35 cellular contexts compared by ENCODE assay signal in the genomic region with DNA sequence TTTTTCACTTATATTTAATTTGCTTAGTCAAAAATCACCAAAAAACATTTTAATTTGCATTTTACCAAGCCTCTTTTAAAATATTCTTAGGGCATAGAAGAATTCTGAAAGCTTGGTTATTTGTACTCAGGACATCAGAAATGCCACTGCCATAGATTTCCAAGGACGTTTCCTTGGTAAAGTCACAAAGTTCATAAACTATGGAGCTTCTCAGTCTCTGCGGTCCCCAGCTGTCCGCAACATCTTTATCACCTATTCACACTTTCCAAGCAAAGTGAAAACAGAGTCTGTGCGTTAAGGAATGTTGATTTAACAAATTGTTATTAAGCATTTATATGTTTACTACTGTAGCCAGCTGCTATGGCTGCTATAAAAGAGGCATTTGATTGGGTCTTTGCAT.
"Had no signal": no experiment of that assay in that cellular context is flagged by ENCODE, and none has a peak within 500 bp of the region (broad histone marks: within the 10 kb centered on the region; RNA-seq: fewer than 3 reads in every experiment).

No MANE protein-coding gene starts in this region.

- H3K4me3 ChIP-seq: MG63 had no signal

- DNase-seq: Karpas-422, Kasumi-1, MG63, MM.1S, MV-4-11, NCI-H1048, NCI-H1092, NCI-H1092 treated with DMSO at 0.1 percent for 48 hours, NCI-H1105, NCI-H1105 treated with DMSO at 0.1 percent for 48 hours, NCI-H1417, NCI-H1417 treated with DMSO at 0.1 percent for 48 hours, NCI-H1436, NCI-H1436 treated with DMSO at 0.1 percent for 48 hours, NCI-H146, NCI-H1694, NCI-H1694 treated with DMSO at 0.1 percent for 48 hours, NCI-H187, NCI-H187 treated with DMSO at 0.1 percent for 48 hours, NCI-H1930, NCI-H2029, NCI-H2029 treated with DMSO at 0.1 percent for 48 hours, NCI-H2081, NCI-H2081 treated with DMSO at 0.1 percent for 48 hours, NCI-H2107, NCI-H2171, NCI-H2171 treated with DMSO at 0.1 percent for 48 hours, NCI-H2227 treated with DMSO at 0.1 percent for 48 hours, NCI-H226, NCI-H345, NCI-H446, NCI-H446 treated with DMSO at 0.1 percent for 48 hours, NCI-H510A, NCI-H510A treated with DMSO at 0.1 percent for 48 hours had no signal

- H3K9me3 ChIP-seq: MG63 had no signal

- H3K36me3 ChIP-seq: MG63 had no signal

- H3K9ac ChIP-seq: KMS-11 had no signal

- H3K4me2 ChIP-seq: KMS-11 had no signal

- H3K27me3 ChIP-seq: MG63 had no signal

- H3K27ac ChIP-seq: KMS-11 had no signal
